ENCODE assay signal across 9 cellular contexts in the genomic region with DNA sequence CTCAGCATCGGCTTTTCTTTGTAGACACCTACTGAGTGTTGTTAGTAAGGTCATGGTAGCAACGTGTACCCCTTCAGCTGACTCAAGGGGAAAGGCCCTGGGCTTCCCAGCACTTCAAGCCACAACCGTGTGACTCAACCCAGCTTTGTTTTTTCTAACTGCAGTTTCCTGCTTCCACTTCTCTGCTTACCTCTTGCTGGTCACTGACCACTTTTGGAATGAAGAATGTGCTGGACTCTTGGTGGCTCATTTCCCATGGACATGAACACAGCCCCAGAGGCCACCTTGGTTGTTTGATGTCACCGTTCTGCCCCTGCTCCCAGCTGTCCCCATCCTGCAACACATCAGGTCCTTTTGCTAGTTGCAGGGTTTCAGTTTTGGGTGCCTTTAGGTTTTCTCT.
DNase-seq lines count a peak whose midpoint lies in the region; ATAC-seq and TF ChIP-seq lines count a peak whose summit lies in the region.
"Had no signal": no experiment of that assay in that cellular context is flagged by ENCODE, and none has a peak within 500 bp of the region (broad histone marks: within the 10 kb centered on the region; RNA-seq: fewer than 3 reads in every experiment).

No MANE protein-coding gene starts in this region.

- H3K4me3 Mint-ChIP-seq in MCF 10A (ENCODE audit: unreplicated experiment): no peak overlapping the region
- H3K4me3 Mint-ChIP-seq in naive thymus-derived CD8-positive, alpha-beta T cell: peak overlapping the region in 1 of 10 donors; percentile 18

- intact Hi-C loops in MCF 10A (cut with micrococcal nuclease): no loop called here
- intact Hi-C loops in breast epithelium (cut with DNase I; ENCODE audit: low total_unique reads): no loop called here

- no peaks in the 10 kb centered on the region for H3K4me1 ChIP-seq in breast epithelium
- H3K4me1 ChIP-seq: BLaER1 had no signal

- no peaks in the 10 kb centered on the region for H3K27me3 ChIP-seq in breast epithelium
- H3K27me3 ChIP-seq: BLaER1 had no signal

- H3K27me3 Mint-ChIP-seq in MCF 10A (ENCODE audit: insufficient read depth, unreplicated experiment): no peaks in the 10 kb centered on the region
- no peaks in the 10 kb centered on the region for H3K27me3 Mint-ChIP-seq in naive thymus-derived CD8-positive, alpha-beta T cell

- no peak for TF ChIP-seq POLR2A in breast epithelium (IDR thresholded peaks at IDR 0.05)

- H3K36me3 ChIP-seq in breast epithelium (no peaks in the 10 kb centered on the region), KOPT-K1 (ENCODE audit: insufficient read depth, low read length) (no peaks in the 10 kb centered on the region)
- H3K36me3 ChIP-seq: BLaER1 had no signal

- CTCF ChIA-PET in MCF 10A (lab: Yijun Ruan, JAX): interaction anchor here (0.6 kb wide), 1 partner anchor 28 kb away, joined by 4 read pairs; no protein-coding TSS in a partner anchor

- ATAC-seq in naive thymus-derived CD8-positive, alpha-beta T cell: peak; percentile 75 to 91

- peak overlapping the region; percentile 3 for H3K27ac Mint-ChIP-seq in MCF 10A (ENCODE audit: low read depth, unreplicated experiment)
- peak overlapping the region in 2 of 10 donors; percentile 51 to 89 for H3K27ac Mint-ChIP-seq in naive thymus-derived CD8-positive, alpha-beta T cell

- POLR2A ChIA-PET in MCF 10A (lab: Yijun Ruan, JAX): no interaction called here
- POLR2A ChIA-PET in naive thymus-derived CD8-positive, alpha-beta T cell (lab: Charles Lee): no interaction called here

- no peak overlapping the region for H3K4me3 ChIP-seq in breast epithelium
- H3K4me3 ChIP-seq: BLaER1 had no signal

- no peaks in the 10 kb centered on the region for H3K9me3 Mint-ChIP-seq in MCF 10A (ENCODE audit: unreplicated experiment)
- no peaks in the 10 kb centered on the region for H3K9me3 Mint-ChIP-seq in naive thymus-derived CD8-positive, alpha-beta T cell

- TF ChIP-seq CTCF in MCF 10A (IDR thresholded peaks at IDR 0.05; ENCODE audit: unreplicated experiment): no peak
- TF ChIP-seq CTCF in breast epithelium (IDR thresholded peaks at IDR 0.05): no peak

- DNase-seq in MCF 10A (ENCODE audit: unreplicated experiment) (peak; percentile 88), breast epithelium (ENCODE audit: low spot score in 2 of 2) (no peak), putamen (ENCODE audit: low spot score) (no peak), Kasumi-1 (lab: John Stamatoyannopoulos, UW) (no peak), anterior cingulate cortex (lab: John Stamatoyannopoulos, UW) (no peak)
- DNase-seq in activated effector memory CD4-positive, alpha-beta T cell treated with anti-CD3 and anti-CD28 coated beads, Interleukin-2, amount 50 U/mL, for 16 hours: peak; percentile 84
- peak in 2 of 10 donors; percentile 14 to 40 for DNase-seq in naive thymus-derived CD8-positive, alpha-beta T cell

- no peaks in the 10 kb centered on the region for H3K36me3 Mint-ChIP-seq in MCF 10A (ENCODE audit: insufficient read depth, unreplicated experiment)
- no peaks in the 10 kb centered on the region for H3K36me3 Mint-ChIP-seq in naive thymus-derived CD8-positive, alpha-beta T cell

- H3K27ac ChIP-seq in breast epithelium (peak overlapping the region in 1 of 2 donors; percentile 42), KOPT-K1 (ENCODE audit: low read depth, low read length, poor library complexity, severe bottlenecking) (peak overlapping the region; percentile 77)
- H3K27ac ChIP-seq: BLaER1 had no signal

- peaks cover 17% of the 10 kb centered on the region for H3K4me1 Mint-ChIP-seq in MCF 10A (ENCODE audit: insufficient read depth, unreplicated experiment)
- peaks cover 0 to 16% (median 8%) of the 10 kb centered on the region in 4 donors for H3K4me1 Mint-ChIP-seq in naive thymus-derived CD8-positive, alpha-beta T cell

- H3K9me3 ChIP-seq in breast epithelium (no peaks in the 10 kb centered on the region), KOPT-K1 (ENCODE audit: insufficient read depth, low read length, poor library complexity, severe bottlenecking) (no peaks in the 10 kb centered on the region)
- H3K9me3 ChIP-seq: BLaER1 had no signal

- BruUV-seq in MCF 10A (replicated peaks; lab: Mats Ljungman, UMichigan): no TSS peak

Comparison
In these comparisons a context has a peak if more than half of its experiments do, and no peak if none do; other contexts are left out.
1. DNase-seq: peak in MCF 10A (single experiment) and activated effector memory CD4-positive, alpha-beta T cell treated with anti-CD3 and anti-CD28 coated beads, Interleukin-2, amount 50 U/mL, for 16 hours (single experiment); none in breast epithelium (0 of 2), putamen (single experiment), Kasumi-1 (0 of 2) and anterior cingulate cortex (0 of 58).